15 cellular contexts compared by ENCODE assay signal in the genomic region with DNA sequence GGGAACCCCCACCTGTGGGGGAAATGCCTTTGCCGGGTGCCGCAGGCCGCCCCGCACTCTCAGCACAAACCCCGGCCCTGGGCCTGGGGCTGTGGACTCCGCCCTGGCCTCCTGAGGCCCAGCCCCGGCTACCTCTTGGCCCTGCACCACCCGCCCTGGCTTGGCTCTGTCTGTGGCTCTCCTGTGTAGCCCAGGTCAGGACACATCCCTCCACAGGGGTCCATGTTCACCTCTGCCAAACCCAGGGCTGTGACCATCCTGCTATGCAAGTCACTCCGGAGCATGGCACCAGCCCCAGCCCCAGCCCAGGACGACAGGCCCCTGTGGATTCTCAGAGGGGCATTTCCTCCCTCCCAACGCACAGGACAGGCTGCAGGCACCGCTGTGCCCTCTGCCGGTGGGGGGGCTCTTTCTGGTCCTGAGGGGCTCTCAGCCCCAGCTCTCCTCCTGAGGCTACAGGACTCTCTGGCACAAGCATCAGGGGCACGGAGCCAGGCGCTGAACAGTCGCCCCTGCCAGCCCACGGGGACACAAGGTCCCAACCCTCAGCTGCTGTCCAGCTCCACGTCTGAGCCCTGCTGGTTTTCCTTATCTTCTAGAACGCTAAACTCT. TPM values are rescaled to one million over a fixed set of nuclear protein-coding genes. Genes with fewer than 3 reads are reported as not detected.
DNase-seq lines count a peak whose midpoint lies in the region; ATAC-seq and TF ChIP-seq lines count a peak whose summit lies in the region.
"Had no signal": no experiment of that assay in that cellular context is flagged by ENCODE, and none has a peak within 500 bp of the region (broad histone marks: within the 10 kb centered on the region; RNA-seq: fewer than 3 reads in every experiment).

No MANE protein-coding gene starts in this region.

- peaks cover 14% of the 10 kb centered on the region for H3K27me3 Mint-ChIP-seq in GM23338 (ENCODE audit: insufficient read depth, low read depth, poor library complexity)
- H3K27me3 Mint-ChIP-seq in progenitor cell of endocrine pancreas, result no peaks in the 10 kb centered on the region
- H3K27me3 Mint-ChIP-seq in T-helper 2 cell treated with Interferon-gamma antibody and Interleukin-4, amounts not matched to agents 5 μg/mL and 100 μg/mL, for 36 hours (ENCODE audit: low read depth), result no peaks in the 10 kb centered on the region
- H3K27me3 Mint-ChIP-seq: activated CD4-positive, alpha-beta T cell treated with anti-CD3 and anti-CD28 coated beads, Interleukin-2, amount 10 ng/mL, durations not matched to agents 7 days and 5 days had no signal

- no peaks in the 10 kb centered on the region for H3K9me2 ChIP-seq in GM23338 (ENCODE audit: insufficient read depth)

- DNase-seq in GM23338 (ENCODE audit: low spot score), result no peak
- DNase-seq in body of pancreas, result peak in 2 of 4 donors; percentile 42 to 43
- DNase-seq in right cardiac atrium, result peak in 1 of 3 donors; percentile 77
- no peak for DNase-seq in progenitor cell of endocrine pancreas (ENCODE audit: low spot score, unreplicated experiment)
- no peak for DNase-seq in NCI-H1092 treated with DMSO at 0.1 percent for 48 hours (lab: John Stamatoyannopoulos, UW)
- no peak for DNase-seq in Peyer's patch
- DNase-seq in T-helper 2 cell treated with Interferon-gamma antibody and Interleukin-4, amounts not matched to agents 5 μg/mL and 100 μg/mL, for 36 hours (ENCODE audit: low spot score), result no peak
- no peak for DNase-seq in UCSD-AML1 (lab: John Stamatoyannopoulos, UW; ENCODE audit: unreplicated experiment)
- DNase-seq: activated CD4-positive, alpha-beta T cell treated with anti-CD3 and anti-CD28 coated beads, Interleukin-2, amount 10 ng/mL, durations not matched to agents 7 days and 5 days; activated naive CD4-positive, alpha-beta T cell treated with anti-CD3 and anti-CD28 coated beads, Interleukin-2, amount 50 U/mL, for 16 hours; HFFc6; Karpas-422; NCI-H774; stimulated activated CD4-positive, alpha-beta T cell treated with anti-CD3 and anti-CD28 coated beads, Interleukin-2, amount 100 ng/mL, for 24 hours had no signal

- H3K9me3 ChIP-seq in body of pancreas (no peaks in the 10 kb centered on the region), right cardiac atrium (ENCODE audit: control insufficient read depth, low read length) (no peaks in the 10 kb centered on the region), Peyer's patch (no peaks in the 10 kb centered on the region)

- intact Hi-C loops in body of pancreas (cut with DNase I) (no loop called here), right cardiac atrium (cut with DNase I) (loop anchor here in 3 of 4 donors (5.0 to 10.0 kb wide), 3 partner anchors 115 to 365 kb away; partner anchors contain the start of genes PSMA7 (in 1 of the 3), RPS21 (in 1 of the 3) and SS18L1 (in 1 of the 3))

- peak; percentile 28 for ATAC-seq in GM23338
- peak; percentile 39 for ATAC-seq in body of pancreas
- peak; percentile 7 to 55 for ATAC-seq in right cardiac atrium

- TF ChIP-seq CTCF in GM23338 (conservative IDR thresholded peaks at IDR 0.05; ENCODE audit: low read depth in 2 of 2) (no peak), body of pancreas (IDR thresholded peaks at IDR 0.05) (no peak), progenitor cell of endocrine pancreas (IDR thresholded peaks at IDR 0.05; ENCODE audit: unreplicated experiment) (no peak), Peyer's patch (IDR thresholded peaks at IDR 0.05) (no peak)

- no peak for TF ChIP-seq POLR2A in body of pancreas (IDR thresholded peaks at IDR 0.05)
- TF ChIP-seq POLR2A in Peyer's patch (IDR thresholded peaks at IDR 0.05), result no peak

- H3K4me2 ChIP-seq in GM23338, result no peak overlapping the region
- H3K4me2 ChIP-seq: hepatocyte had no signal

- H3K79me2 ChIP-seq in GM23338 (replicated peaks; ENCODE audit: insufficient read depth), result peaks cover 100% of the 10 kb centered on the region

- H2AFZ ChIP-seq in GM23338, result no peak overlapping the region
- H2AFZ ChIP-seq: hepatocyte had no signal

- peaks cover 22% of the 10 kb centered on the region for H3K4me1 Mint-ChIP-seq in GM23338
- peaks cover 11% of the 10 kb centered on the region for H3K4me1 Mint-ChIP-seq in progenitor cell of endocrine pancreas (ENCODE audit: low read depth)
- H3K4me1 Mint-ChIP-seq in T-helper 2 cell treated with Interferon-gamma antibody and Interleukin-4, amounts not matched to agents 5 μg/mL and 100 μg/mL, for 36 hours (ENCODE audit: low read depth), result no peaks in the 10 kb centered on the region

- H3K27me3 ChIP-seq in GM23338 (ENCODE audit: insufficient read depth), result no peaks in the 10 kb centered on the region
- no peaks in the 10 kb centered on the region for H3K27me3 ChIP-seq in body of pancreas
- H3K27me3 ChIP-seq in right cardiac atrium (ENCODE audit: control insufficient read depth, insufficient read depth), result no peaks in the 10 kb centered on the region
- no peaks in the 10 kb centered on the region for H3K27me3 ChIP-seq in Peyer's patch
- H3K27me3 ChIP-seq: hepatocyte had no signal

- no peaks in the 10 kb centered on the region for H3F3A ChIP-seq in GM23338 (replicated peaks; ENCODE audit: low read depth)

- H3K4me1 ChIP-seq in GM23338 (ENCODE audit: insufficient read depth) (no peaks in the 10 kb centered on the region), body of pancreas (peaks cover 36% of the 10 kb centered on the region), right cardiac atrium (ENCODE audit: control insufficient read depth, insufficient read depth, low read length) (peaks cover 3% of the 10 kb centered on the region), Peyer's patch (peaks cover 0 to 4% (median 0%) of the 10 kb centered on the region in 4 donors)

- H3K4me3 ChIP-seq in GM23338, result no peak overlapping the region
- H3K4me3 ChIP-seq in body of pancreas, result no peak overlapping the region
- H3K4me3 ChIP-seq in right cardiac atrium (ENCODE audit: low read length), result no peak overlapping the region
- H3K4me3 ChIP-seq in Peyer's patch, result no peak overlapping the region
- H3K4me3 ChIP-seq: hepatocyte had no signal

- H3K36me3 Mint-ChIP-seq in GM23338 (ENCODE audit: low read depth), result peaks cover 2% of the 10 kb centered on the region; the same call in 1 of the 3 replicates
- no peaks in the 10 kb centered on the region for H3K36me3 Mint-ChIP-seq in progenitor cell of endocrine pancreas (ENCODE audit: insufficient read depth)
- H3K36me3 Mint-ChIP-seq in T-helper 2 cell treated with Interferon-gamma antibody and Interleukin-4, amounts not matched to agents 5 μg/mL and 100 μg/mL, for 36 hours (ENCODE audit: low read depth), result no peaks in the 10 kb centered on the region

- H3K9me3 Mint-ChIP-seq in GM23338 (no peaks in the 10 kb centered on the region), progenitor cell of endocrine pancreas (ENCODE audit: low read depth) (no peaks in the 10 kb centered on the region)
- H3K9me3 Mint-ChIP-seq in T-helper 2 cell treated with Interferon-gamma antibody and Interleukin-4, amounts not matched to agents 5 μg/mL and 100 μg/mL, for 36 hours, result no peaks in the 10 kb centered on the region
- H3K9me3 Mint-ChIP-seq: activated CD4-positive, alpha-beta T cell treated with anti-CD3 and anti-CD28 coated beads, Interleukin-2, amount 10 ng/mL, durations not matched to agents 7 days and 5 days; HFFc6 had no signal

- H4K20me1 ChIP-seq in GM23338 (replicated peaks; ENCODE audit: insufficient read depth), result peaks cover 70% of the 10 kb centered on the region

- H3K36me3 ChIP-seq in GM23338 (ENCODE audit: insufficient read depth) (no peaks in the 10 kb centered on the region), body of pancreas (replicated peaks in 1 of 2; ENCODE audit: insufficient read depth in 1 of 2, low read depth in 2 of 2) (no peaks in the 10 kb centered on the region), Peyer's patch (no peaks in the 10 kb centered on the region)

- no peak overlapping the region for H3K27ac ChIP-seq in GM23338 (ENCODE audit: low read depth)
- H3K27ac ChIP-seq in body of pancreas, result peak overlapping the region in 3 of 4 donors; percentile 32 to 58 (median 43)
- H3K27ac ChIP-seq in right cardiac atrium (ENCODE audit: low read length), result no peak overlapping the region
- no peak overlapping the region for H3K27ac ChIP-seq in Peyer's patch
- H3K27ac ChIP-seq: hepatocyte had no signal

- 29 to 65% methylated on average over 10 to 19 of the region's 19 CpGs for WGBS in body of pancreas, 2 donors
- 66% methylated on average over 19 of the region's 19 CpGs for WGBS in right cardiac atrium

- H3K27ac Mint-ChIP-seq in GM23338, result peak overlapping the region; percentile 30; the same call in 1 of the 2 replicates
- peak overlapping the region; percentile 26 for H3K27ac Mint-ChIP-seq in progenitor cell of endocrine pancreas
- H3K27ac Mint-ChIP-seq in T-helper 2 cell treated with Interferon-gamma antibody and Interleukin-4, amounts not matched to agents 5 μg/mL and 100 μg/mL, for 36 hours, result no peak overlapping the region
- H3K27ac Mint-ChIP-seq: activated CD4-positive, alpha-beta T cell treated with anti-CD3 and anti-CD28 coated beads, Interleukin-2, amount 10 ng/mL, durations not matched to agents 7 days and 5 days; HFFc6 had no signal

- no peak overlapping the region; the same call in 2 of the 3 replicates for H3K4me3 Mint-ChIP-seq in GM23338
- H3K4me3 Mint-ChIP-seq in progenitor cell of endocrine pancreas (ENCODE audit: low read depth), result no peak overlapping the region
- no peak overlapping the region for H3K4me3 Mint-ChIP-seq in T-helper 2 cell treated with Interferon-gamma antibody and Interleukin-4, amounts not matched to agents 5 μg/mL and 100 μg/mL, for 36 hours
- H3K4me3 Mint-ChIP-seq: activated CD4-positive, alpha-beta T cell treated with anti-CD3 and anti-CD28 coated beads, Interleukin-2, amount 10 ng/mL, durations not matched to agents 7 days and 5 days; HFFc6 had no signal

TF ChIP-seq in GM23338, 12 proteins besides CTCF, POLR2A, EP300 and RAD21 (continues in another document):
- TF ChIP-seq CREB1 (CRISPR knock-in tag; IDR thresholded peaks at IDR 0.05; ENCODE audit: low read depth) (no peak), EZH2phosphoT487 (IDR thresholded peaks at IDR 0.05; ENCODE audit: unreplicated experiment) (no peak)

RNA-seq across cellular contexts. Expression of gene TAF4, which starts 45.7 kb away (rescaled TPM):
- 33.9 and 60.0 TPM in 2 replicates for total RNA-seq in GM23338 (2014; rRNA removed; shearing (Covaris generic))
- polyA plus RNA-seq in GM23338 (2016; fragmentation: Nextera tagmentation; extraction: Ambion mirVana), result 7.2 and 7.8 TPM in 2 replicates
- total RNA-seq in body of pancreas, result 10 to 100 TPM; 12.7 to 29.0 TPM
- total RNA-seq in right cardiac atrium, result 10 to 100 TPM in 1 of 4 donors, 1 to 10 TPM in 3; 7.0 to 13.6 (median 8.6) TPM
- polyA plus RNA-seq in right cardiac atrium, result 3.8 TPM
- total RNA-seq in progenitor cell of endocrine pancreas, result 34.7 and 35.9 TPM in 2 replicates
- total RNA-seq in Peyer's patch, result 10 to 100 TPM; 18.9 to 93.5 (median 31.0) TPM

Comparison
In these comparisons a context has a peak if more than half of its experiments do, and no peak if none do; other contexts are left out.
1. H3K27ac ChIP-seq: peak in body of pancreas (3 of 4); none in GM23338 (single experiment), right cardiac atrium (single experiment) and Peyer's patch (0 of 4).
2. Peak in every context shown above with its lines, with median percentiles within 50 percentile points of each other: ATAC-seq.